In genomic region chr11:113121746-113122145, GRCh38 we compare ENCODE assay signal across 35 cellular contexts.
DNase-seq lines count a peak whose midpoint lies in the region; ATAC-seq and TF ChIP-seq lines count a peak whose summit lies in the region.
"Had no signal": no experiment of that assay in that cellular context is flagged by ENCODE, and none has a peak within 500 bp of the region (broad histone marks: within the 10 kb centered on the region; RNA-seq: fewer than 3 reads in every experiment).

No MANE protein-coding gene starts in this region.

- no peak overlapping the region for H4K5ac ChIP-seq in mesendoderm (ENCODE audit: low read length)

- no peak for TF ChIP-seq EP300 in SK-N-SH (IDR thresholded peaks at IDR 0.05; ENCODE audit: borderline replicate concordance in 1 of 2, low read depth in 1 of 2, low read length in 1 of 2)

- CTCF ChIA-PET in SK-N-SH (lab: Yijun Ruan, JAX): interaction anchor here (0.9 to 1.2 kb wide), 4 partner anchors 10 to 533 kb away, joined by 3 to 5 read pairs (median 3); no protein-coding TSS in a partner anchor

- no peak for TF ChIP-seq RAD21 in SK-N-SH (IDR thresholded peaks at IDR 0.05; ENCODE audit: low read length)

- H3K27me3 ChIP-seq in SK-N-SH (ENCODE audit: insufficient read depth) (no peaks in the 10 kb centered on the region), HUES6 (ENCODE audit: control insufficient read depth, insufficient read depth, low read length) (no peaks in the 10 kb centered on the region), mesendoderm (ENCODE audit: insufficient read depth, low read length, poor library complexity) (no peaks in the 10 kb centered on the region)
- H3K27me3 ChIP-seq: BE2C; BLaER1; BLaER1 treated with 17β-estradiol and CSF1 and Interleukin-3, amounts not matched to agents 10 nM and 100 nM had no signal

- H3K4me1 ChIP-seq in SK-N-SH (ENCODE audit: control insufficient read depth in 1 of 2, insufficient read depth in 2 of 2, low read depth in 1 of 2, low read length in 1 of 2): peaks cover 4 to 15% of the 10 kb centered on the region in 2 experiments; a peak in 2 of 4 replicates
- peaks cover 14% of the 10 kb centered on the region; the same call in 1 of the 2 replicates for H3K4me1 ChIP-seq in HUES6 (ENCODE audit: control insufficient read depth, insufficient read depth, low read length)
- peaks cover 6% of the 10 kb centered on the region for H3K4me1 ChIP-seq in mesendoderm (ENCODE audit: control insufficient read depth, low read depth, low read length)
- H3K4me1 ChIP-seq: A549, Caco-2 had no signal

- H3K27ac Mint-ChIP-seq in activated T-helper 1 cell treated with anti-CD3 and anti-CD28 coated beads, Interleukin-12 subunit alpha, Interleukin-12 subunit beta, Interleukin-2, Interleukin-4 antibody, amounts not matched to agents 30 ng/mL and 10 ng/mL and 1 ng/mL, durations not matched to agents 14 hours and 24 hours and 36 hours: no peak overlapping the region
- H3K27ac Mint-ChIP-seq: B cell; CD14-positive monocyte; CD4-positive, alpha-beta memory T cell; CD4-positive, alpha-beta T cell; CD4-positive, CD25-positive, alpha-beta regulatory T cell; CD8-positive, alpha-beta memory T cell; CD8-positive, alpha-beta T cell had no signal

- H4K8ac ChIP-seq in mesendoderm (ENCODE audit: low read depth, low read length): no peak overlapping the region

- no peak overlapping the region for H3K9ac ChIP-seq in SK-N-SH
- peak overlapping the region; percentile 19 for H3K9ac ChIP-seq in HUES6 (ENCODE audit: low read length)
- no peak overlapping the region for H3K9ac ChIP-seq in mesendoderm (ENCODE audit: low read length)
- H3K9ac ChIP-seq: BLaER1; BLaER1 treated with 17β-estradiol and CSF1 and Interleukin-3, amounts not matched to agents 10 nM and 100 nM had no signal

- no peaks in the 10 kb centered on the region for H3K79me1 ChIP-seq in mesendoderm (ENCODE audit: low read length)

- H3K9me3 ChIP-seq in SK-N-SH (no peaks in the 10 kb centered on the region), HUES6 (ENCODE audit: control insufficient read depth, insufficient read depth, low read depth, low read length) (no peaks in the 10 kb centered on the region)
- H3K9me3 ChIP-seq: A549; BE2C; BLaER1; BLaER1 treated with 17β-estradiol and CSF1 and Interleukin-3, amounts not matched to agents 10 nM and 100 nM; Caco-2 had no signal

- H3K4me3 ChIP-seq in SK-N-SH (ENCODE audit: low read depth in 2 of 2, low read length in 1 of 2): no peak overlapping the region
- no peak overlapping the region for H3K4me3 ChIP-seq in HUES6 (ENCODE audit: low read depth, low read length)
- no peak overlapping the region for H3K4me3 ChIP-seq in mesendoderm (ENCODE audit: low read length)
- H3K4me3 ChIP-seq: A549; BLaER1; BLaER1 treated with 17β-estradiol and CSF1 and Interleukin-3, amounts not matched to agents 10 nM and 100 nM had no signal

- no peaks in the 10 kb centered on the region for H3K9me3 Mint-ChIP-seq in activated T-helper 1 cell treated with anti-CD3 and anti-CD28 coated beads, Interleukin-12 subunit alpha, Interleukin-12 subunit beta, Interleukin-2, Interleukin-4 antibody, amounts not matched to agents 30 ng/mL and 10 ng/mL and 1 ng/mL, durations not matched to agents 14 hours and 24 hours and 36 hours
- H3K9me3 Mint-ChIP-seq: CD4-positive, alpha-beta memory T cell; CD4-positive, alpha-beta T cell; CD8-positive, alpha-beta memory T cell; CD8-positive, alpha-beta T cell had no signal

- H3K4me2 ChIP-seq in SK-N-SH: no peak overlapping the region
- no peak overlapping the region for H3K4me2 ChIP-seq in mesendoderm (ENCODE audit: low read length)
- H3K4me2 ChIP-seq: A549; BLaER1; BLaER1 treated with 17β-estradiol and CSF1 and Interleukin-3, amounts not matched to agents 10 nM and 100 nM had no signal

- DNase-seq in SK-N-SH (no peak), SK-N-DZ (ENCODE audit: low spot score) (peak; percentile 83), mesendoderm (peak; percentile 69), NCI-H2029 (lab: John Stamatoyannopoulos, UW) (no peak), RKO (ENCODE audit: low spot score) (no peak)
- DNase-seq in activated T-helper 1 cell treated with anti-CD3 and anti-CD28 coated beads, Interleukin-12 subunit alpha, Interleukin-12 subunit beta, Interleukin-2, Interleukin-4 antibody, amounts not matched to agents 30 ng/mL and 10 ng/mL and 1 ng/mL, durations not matched to agents 14 hours and 24 hours and 36 hours (ENCODE audit: low spot score): no peak
- DNase-seq: 8988T; ACHN; AML-193; BE2C; C1 segment of cervical spinal cord; Caco-2; Calu3; CD4-positive, alpha-beta memory T cell; CD4-positive, alpha-beta T cell; CD4-positive, CD25-positive, alpha-beta regulatory T cell; CD8-positive, alpha-beta memory T cell; CD8-positive, alpha-beta T cell; COR-L47; DMS 273 treated with DMSO at 0.1 percent for 48 hours; DMS153; DMS53; DMS79; DMS79 treated with DMSO at 0.1 percent for 48 hours; DND-41; EL had no signal

- ATAC-seq in SK-N-SH treated with all-trans-retinoic acid at 6 μM for 48 hours: no peak
- ATAC-seq: A549; CD8-positive, alpha-beta T cell had no signal

- H2BK120ac ChIP-seq in mesendoderm (ENCODE audit: low read depth, low read length): no peak overlapping the region

- no peak overlapping the region for H3K23ac ChIP-seq in mesendoderm (ENCODE audit: low read length)

- H2BK5ac ChIP-seq in mesendoderm (ENCODE audit: low read length): no peak overlapping the region

- no peaks in the 10 kb centered on the region for H3K9me2 ChIP-seq in SK-N-SH

- H3K27ac ChIP-seq in SK-N-SH (ENCODE audit: low read depth in 2 of 2, low read length in 1 of 2) (no peak overlapping the region), HUES6 (ENCODE audit: low read depth, low read length) (no peak overlapping the region), mesendoderm (ENCODE audit: low read depth, low read length) (no peak overlapping the region)
- H3K27ac ChIP-seq: 22Rv1; A549; BLaER1; BLaER1 treated with 17β-estradiol and CSF1 and Interleukin-3, amounts not matched to agents 10 nM and 100 nM; C4-2B had no signal

- POLR2A ChIA-PET in SK-N-SH (lab: Yijun Ruan, JAX): interaction anchor here (0.7 kb wide), 1 partner anchor 9 kb away, joined by 5 read pairs; no protein-coding TSS in a partner anchor

- no peaks in the 10 kb centered on the region for H4K20me1 ChIP-seq in SK-N-SH (ENCODE audit: insufficient read depth)
- H4K20me1 ChIP-seq: BLaER1; BLaER1 treated with 17β-estradiol and CSF1 and Interleukin-3, amounts not matched to agents 10 nM and 100 nM had no signal

- H3K79me2 ChIP-seq in SK-N-SH (ENCODE audit: insufficient read depth) (no peaks in the 10 kb centered on the region; the same call in 1 of the 2 replicates), mesendoderm (ENCODE audit: control insufficient read depth, insufficient read depth, low read length) (no peaks in the 10 kb centered on the region)

- 80% methylated on average over 1 of the region's 1 CpG for WGBS in SK-N-SH (ENCODE audit: low lambda C conversion rate)
- no CpG with 5 or more reads among the region's 1 CpG for WGBS in mesendoderm (ENCODE audit: extremely low coverage, insufficient coverage, low lambda C conversion rate)

- H3K4me1 Mint-ChIP-seq in activated T-helper 1 cell treated with anti-CD3 and anti-CD28 coated beads, Interleukin-12 subunit alpha, Interleukin-12 subunit beta, Interleukin-2, Interleukin-4 antibody, amounts not matched to agents 30 ng/mL and 10 ng/mL and 1 ng/mL, durations not matched to agents 14 hours and 24 hours and 36 hours (ENCODE audit: low read depth): no peaks in the 10 kb centered on the region
- H3K4me1 Mint-ChIP-seq: B cell; CD14-positive monocyte; CD4-positive, alpha-beta memory T cell; CD4-positive, CD25-positive, alpha-beta regulatory T cell; CD8-positive, alpha-beta memory T cell had no signal

- no peak for TF ChIP-seq CTCF in SK-N-SH (IDR thresholded peaks at IDR 0.05)

- peaks cover 9% of the 10 kb centered on the region for H3K27me3 Mint-ChIP-seq in activated T-helper 1 cell treated with anti-CD3 and anti-CD28 coated beads, Interleukin-12 subunit alpha, Interleukin-12 subunit beta, Interleukin-2, Interleukin-4 antibody, amounts not matched to agents 30 ng/mL and 10 ng/mL and 1 ng/mL, durations not matched to agents 14 hours and 24 hours and 36 hours (ENCODE audit: insufficient read depth)

- H2BK15ac ChIP-seq in mesendoderm (replicated peaks; ENCODE audit: low read depth): no peak overlapping the region

- H3K4ac ChIP-seq in mesendoderm (ENCODE audit: low read depth, low read length): no peak overlapping the region

- no peak overlapping the region for H3K18ac ChIP-seq in mesendoderm (ENCODE audit: low read length)

- no peaks in the 10 kb centered on the region for H3F3A ChIP-seq in SK-N-SH (replicated peaks; ENCODE audit: insufficient read depth)

- H2AK5ac ChIP-seq in mesendoderm (ENCODE audit: low read length): no peak overlapping the region

- intact Hi-C loops in activated T-helper 1 cell treated with anti-CD3 and anti-CD28 coated beads, Interleukin-12 subunit alpha, Interleukin-12 subunit beta, Interleukin-2, Interleukin-4 antibody, amounts not matched to agents 30 ng/mL and 10 ng/mL and 1 ng/mL, durations not matched to agents 14 hours and 24 hours and 36 hours (cut with micrococcal nuclease): no loop called here

- H3K4me3 Mint-ChIP-seq in activated T-helper 1 cell treated with anti-CD3 and anti-CD28 coated beads, Interleukin-12 subunit alpha, Interleukin-12 subunit beta, Interleukin-2, Interleukin-4 antibody, amounts not matched to agents 30 ng/mL and 10 ng/mL and 1 ng/mL, durations not matched to agents 14 hours and 24 hours and 36 hours: no peak overlapping the region
- H3K4me3 Mint-ChIP-seq: B cell; CD14-positive monocyte; CD4-positive, alpha-beta memory T cell; CD4-positive, alpha-beta T cell; CD8-positive, alpha-beta memory T cell; CD8-positive, alpha-beta T cell had no signal

- no peak overlapping the region for H3K56ac ChIP-seq in mesendoderm (ENCODE audit: low read length)

- H2AFZ ChIP-seq in SK-N-SH (ENCODE audit: low read depth): no peak overlapping the region

- H3K36me3 ChIP-seq in SK-N-SH (replicated peaks in 1 of 2; ENCODE audit: control insufficient read depth in 1 of 2, insufficient read depth in 2 of 2, low read length in 1 of 2): no peaks in the 10 kb centered on the region
- no peaks in the 10 kb centered on the region for H3K36me3 ChIP-seq in HUES6 (ENCODE audit: control insufficient read depth, insufficient read depth, low read length)
- H3K36me3 ChIP-seq in mesendoderm (ENCODE audit: control insufficient read depth, insufficient read depth, low read length): no peaks in the 10 kb centered on the region
- H3K36me3 ChIP-seq: BE2C; BLaER1; BLaER1 treated with 17β-estradiol and CSF1 and Interleukin-3, amounts not matched to agents 10 nM and 100 nM had no signal

- H3K36me3 Mint-ChIP-seq in activated T-helper 1 cell treated with anti-CD3 and anti-CD28 coated beads, Interleukin-12 subunit alpha, Interleukin-12 subunit beta, Interleukin-2, Interleukin-4 antibody, amounts not matched to agents 30 ng/mL and 10 ng/mL and 1 ng/mL, durations not matched to agents 14 hours and 24 hours and 36 hours (ENCODE audit: low read depth): no peaks in the 10 kb centered on the region
- H3K36me3 Mint-ChIP-seq: CD14-positive monocyte; CD4-positive, alpha-beta memory T cell; CD4-positive, CD25-positive, alpha-beta regulatory T cell; CD8-positive, alpha-beta memory T cell; CD8-positive, alpha-beta T cell had no signal

TF ChIP-seq in SK-N-SH, 30 proteins besides CTCF, POLR2A, EP300 and RAD21 (continues in another document):
- TF ChIP-seq GATA2 (CRISPR knock-in tag; IDR thresholded peaks at IDR 0.05): peak; percentile 57; the same call in 1 of the 2 replicates

Comparison
In these comparisons a context has a peak if more than half of its experiments do, and no peak if none do; other contexts are left out.
1. DNase-seq: peak in SK-N-DZ (single experiment) and mesendoderm (single experiment); none in SK-N-SH (single experiment), activated T-helper 1 cell treated with anti-CD3 and anti-CD28 coated beads, Interleukin-12 subunit alpha, Interleukin-12 subunit beta, Interleukin-2, Interleukin-4 antibody, amounts not matched to agents 30 ng/mL and 10 ng/mL and 1 ng/mL, durations not matched to agents 14 hours and 24 hours and 36 hours (single experiment), NCI-H2029 (single experiment) and RKO (single experiment).